Comparison of ENCODE assay signal across 15 cellular contexts in the genomic region with DNA sequence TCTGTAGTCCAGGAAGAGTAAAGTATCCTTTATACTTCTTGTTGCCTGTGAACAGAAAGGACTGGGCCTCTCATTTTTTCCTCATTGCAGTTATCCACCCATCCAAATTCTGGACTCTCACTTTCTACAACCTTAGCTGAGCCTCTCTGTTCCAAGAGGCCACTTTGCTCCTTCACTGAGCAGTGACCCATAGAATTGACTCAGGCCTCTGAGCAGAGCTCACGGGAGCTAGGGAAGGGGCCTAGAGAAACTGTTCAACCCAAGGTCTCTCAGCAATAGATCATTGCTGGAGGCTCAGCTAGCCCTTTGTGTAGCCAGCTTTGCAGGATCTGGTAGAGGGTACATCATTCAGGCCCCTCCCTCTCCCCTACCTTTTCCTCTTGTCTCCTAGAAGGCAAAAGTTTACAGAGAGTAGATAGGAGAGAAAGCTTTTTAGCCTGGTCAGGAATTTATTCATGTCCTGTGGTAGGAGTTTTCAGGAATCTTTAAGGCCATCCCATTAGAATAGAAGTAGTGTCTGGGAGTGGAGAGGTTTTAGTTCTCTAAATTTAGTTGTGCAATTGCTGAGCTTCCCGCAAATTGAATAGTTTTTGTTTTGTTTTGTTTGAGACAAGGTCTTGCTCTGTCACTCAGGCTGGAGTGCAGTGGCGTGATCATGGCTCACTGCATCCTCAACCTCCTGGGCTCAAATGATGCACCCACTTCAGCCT. TPM values are rescaled to one million over a fixed set of nuclear protein-coding genes. Genes with fewer than 3 reads are reported as not detected.
A peak's percentile ranks its signal among the peaks of the same experiment; 100 is the strongest.
DNase-seq lines count a peak whose midpoint lies in the region; ATAC-seq and TF ChIP-seq lines count a peak whose summit lies in the region.
"Had no signal": no experiment of that assay in that cellular context is flagged by ENCODE, and none has a peak within 500 bp of the region (broad histone marks: within the 10 kb centered on the region; RNA-seq: fewer than 3 reads in every experiment).

No MANE protein-coding gene starts in this region.

- H3K27ac Mint-ChIP-seq in endothelial cell (ENCODE audit: unreplicated experiment) = peak overlapping the region; percentile 38
- H3K27ac Mint-ChIP-seq: activated CD4-positive, alpha-beta memory T cell treated with anti-CD3 and anti-CD28 coated beads, Interleukin-2, amount 10 ng/mL, durations not matched to agents 7 days and 5 days; activated naive CD4-positive, alpha-beta T cell treated with anti-CD3 and anti-CD28 coated beads, Interleukin-2, amount 10 ng/mL, durations not matched to agents 7 days and 5 days had no signal

- no peaks in the 10 kb centered on the region for H3K9me3 Mint-ChIP-seq in endothelial cell (ENCODE audit: unreplicated experiment)
- H3K9me3 Mint-ChIP-seq: activated CD4-positive, alpha-beta memory T cell treated with anti-CD3 and anti-CD28 coated beads, Interleukin-2, amount 10 ng/mL, durations not matched to agents 7 days and 5 days; activated naive CD4-positive, alpha-beta T cell treated with anti-CD3 and anti-CD28 coated beads, Interleukin-2, amount 10 ng/mL, durations not matched to agents 7 days and 5 days had no signal

- no peak for TF ChIP-seq CTCF in endothelial cell (IDR thresholded peaks at IDR 0.05; ENCODE audit: unreplicated experiment)

- no peak overlapping the region for H3K4me3 Mint-ChIP-seq in endothelial cell (ENCODE audit: unreplicated experiment)
- H3K4me3 Mint-ChIP-seq: activated CD4-positive, alpha-beta memory T cell treated with anti-CD3 and anti-CD28 coated beads, Interleukin-2, amount 10 ng/mL, durations not matched to agents 7 days and 5 days; activated naive CD4-positive, alpha-beta T cell treated with anti-CD3 and anti-CD28 coated beads, Interleukin-2, amount 10 ng/mL, durations not matched to agents 7 days and 5 days had no signal

- H3K9ac ChIP-seq in HUES64 (ENCODE audit: low read depth, low read length) = no peak overlapping the region

- DNase-seq in endothelial cell (ENCODE audit: low spot score) = no peak
- peak; percentile 52 for DNase-seq in renal cortical epithelial cell (ENCODE audit: low read depth)
- DNase-seq in NCI-H2107 (lab: John Stamatoyannopoulos, UW) = no peak
- no peak for DNase-seq in NCI-H524 (lab: John Stamatoyannopoulos, UW)
- DNase-seq: activated CD4-positive, alpha-beta memory T cell treated with anti-CD3 and anti-CD28 coated beads, Interleukin-2, amount 10 ng/mL, durations not matched to agents 7 days and 5 days; activated naive CD4-positive, alpha-beta T cell treated with anti-CD3 and anti-CD28 coated beads, Interleukin-2, amount 10 ng/mL, durations not matched to agents 7 days and 5 days; NCI-H1105; NCI-H526 treated with DMSO at 0.1 percent for 48 hours; occipital lobe; stimulated activated CD4-positive, alpha-beta T cell treated with anti-CD3 and anti-CD28 coated beads, Interleukin-2, amount 100 ng/mL, for 24 hours; stimulated activated naive CD4-positive, alpha-beta T cell treated with Interleukin-2 at 50 U/mL for 16 hours had no signal

- H3K27me3 Mint-ChIP-seq in endothelial cell (ENCODE audit: unreplicated experiment) = peaks cover 2% of the 10 kb centered on the region
- H3K27me3 Mint-ChIP-seq: activated CD4-positive, alpha-beta memory T cell treated with anti-CD3 and anti-CD28 coated beads, Interleukin-2, amount 10 ng/mL, durations not matched to agents 7 days and 5 days; activated naive CD4-positive, alpha-beta T cell treated with anti-CD3 and anti-CD28 coated beads, Interleukin-2, amount 10 ng/mL, durations not matched to agents 7 days and 5 days had no signal

- WGBS in HUES64 = 88% methylated on average over 3 of the region's 3 CpGs

- H3K4me1 ChIP-seq in HUES64 (ENCODE audit: insufficient read depth, low read length) = peaks cover 15% of the 10 kb centered on the region; the same call in 1 of the 2 replicates

- no peaks in the 10 kb centered on the region for H3K27me3 ChIP-seq in HUES64 (ENCODE audit: insufficient read depth, low read length)

- H3K36me3 Mint-ChIP-seq in endothelial cell (ENCODE audit: low read depth, unreplicated experiment) = peaks cover 9% of the 10 kb centered on the region

- H3K27ac ChIP-seq in HUES64 (ENCODE audit: low read depth, low read length) = 0 out of 2 replicates have a peak overlapping the region, but pooled peaks have one; percentile 10

- H3K4me3 ChIP-seq in HUES64 (ENCODE audit: low read length) = no peak overlapping the region

- peaks cover 36% of the 10 kb centered on the region for H3K4me1 Mint-ChIP-seq in endothelial cell (ENCODE audit: unreplicated experiment)

- H3K36me3 ChIP-seq in HUES64 (ENCODE audit: insufficient read depth, low read length) = peaks cover 19% of the 10 kb centered on the region

- ATAC-seq in GM18511 (IDR thresholded peaks at IDR 0.05; ENCODE audit: unreplicated experiment) = peak; percentile 50
- ATAC-seq in HG02798 (IDR thresholded peaks at IDR 0.05; ENCODE audit: poor library complexity, unreplicated experiment) = no peak
- no peak for ATAC-seq in GM21423 (IDR thresholded peaks at IDR 0.05; ENCODE audit: unreplicated experiment)

- H3K9me3 ChIP-seq in HUES64 (ENCODE audit: insufficient read depth, low read depth, low read length) = no peaks in the 10 kb centered on the region

RNA-seq across cellular contexts. Expression of a gene that starts 6.7 kb away (rescaled TPM):
- 39.8 TPM for polyA plus RNA-seq in HUES64 (2013, experiment 1 of 2)
- 38.0 TPM for polyA plus RNA-seq in HUES64 (2013, experiment 2 of 2)
- total RNA-seq in endothelial cell (ENCODE audit: unreplicated experiment) (69.4 TPM), renal cortical epithelial cell (15.1 and 59.2 TPM in 2 replicates)

RNA-seq across cellular contexts. Expression of a gene that starts 40.7 kb away (rescaled TPM):
- 20.8 TPM for polyA plus RNA-seq in HUES64 (2013, experiment 1 of 2)
- polyA plus RNA-seq in HUES64 (2013, experiment 2 of 2) = 22.6 TPM
- total RNA-seq in endothelial cell (ENCODE audit: unreplicated experiment) (72.7 TPM), renal cortical epithelial cell (5.0 and 8.5 TPM in 2 replicates)

RNA-seq across cellular contexts. Expression of a gene that starts 56.0 kb away (rescaled TPM):
- polyA plus RNA-seq in HUES64 (2013, experiment 1 of 2) = 5.6 TPM
- polyA plus RNA-seq in HUES64 (2013, experiment 2 of 2) = 5.8 TPM
- total RNA-seq in endothelial cell (ENCODE audit: unreplicated experiment) (57.1 TPM), renal cortical epithelial cell (1.7 and 39.5 TPM in 2 replicates)
- total RNA-seq: activated CD4-positive, alpha-beta memory T cell treated with anti-CD3 and anti-CD28 coated beads, Interleukin-2, amount 10 ng/mL, durations not matched to agents 7 days and 5 days had no signal
